ENCODE assay signal across 8 cellular contexts in the genomic region with DNA sequence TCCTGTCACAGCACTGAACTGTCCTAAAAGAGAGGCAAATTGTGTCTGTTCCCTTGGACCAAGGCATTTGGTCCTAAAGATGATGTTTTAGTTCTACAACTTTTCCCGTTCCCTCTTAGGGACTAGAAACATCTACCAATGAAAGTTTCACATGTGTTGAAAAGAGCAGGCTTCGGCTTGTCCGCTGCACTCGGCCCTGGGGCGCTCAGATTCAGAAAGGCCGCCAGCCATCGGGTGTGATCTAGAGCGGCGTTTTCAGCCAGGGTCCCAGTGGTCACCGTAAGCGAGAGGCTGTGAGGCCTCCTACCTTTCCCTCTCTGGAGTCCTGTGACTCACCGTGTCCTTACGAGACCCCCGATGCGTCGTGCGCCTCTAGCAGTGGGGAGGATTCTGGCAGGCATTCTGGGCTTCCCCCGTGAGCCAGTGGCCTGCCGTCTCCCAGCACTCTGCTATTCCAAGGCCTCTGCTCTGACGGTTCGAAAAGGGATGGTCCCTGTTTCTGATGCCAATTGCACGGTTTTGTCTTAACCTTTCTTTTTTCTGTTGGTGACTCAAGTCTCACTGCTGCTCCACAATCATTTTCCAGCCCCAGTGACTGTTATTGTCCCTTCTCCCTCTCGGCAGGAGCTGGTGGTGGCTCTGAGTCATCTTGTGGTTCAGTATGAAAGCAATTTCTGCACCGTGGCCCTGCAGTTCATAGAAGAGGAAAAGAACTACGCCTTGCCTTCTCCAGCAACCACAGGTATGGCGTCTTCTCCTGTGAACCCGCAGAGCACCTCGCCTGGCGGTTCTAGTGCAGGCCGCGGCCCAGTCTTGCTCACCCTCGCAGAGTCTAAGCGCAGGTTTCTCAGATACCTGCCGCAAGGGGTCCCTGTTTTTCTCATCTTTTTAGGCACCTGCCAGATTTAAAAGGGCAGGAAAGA.
A peak's percentile ranks its signal among the peaks of the same experiment; 100 is the strongest.
DNase-seq lines count a peak whose midpoint lies in the region; ATAC-seq and TF ChIP-seq lines count a peak whose summit lies in the region.

No MANE protein-coding gene starts in this region.

- H2AFZ ChIP-seq in HCT116 (ENCODE audit: low read depth, low read length, poor library complexity, severe bottlenecking) (no peak overlapping the region), fibroblast of lung (ENCODE audit: low read length) (no peak overlapping the region)

- POLR2A ChIA-PET in HCT116 (lab: Charles Lee), result interaction anchor here (1.2 kb wide), 1 partner anchor 10 kb away, joined by 3 read pairs; no protein-coding TSS in a partner anchor

- peak; percentile 20; the same call in 1 of the 2 replicates for TF ChIP-seq RAD21 in HCT116 (IDR thresholded peaks at IDR 0.05; ENCODE audit: low read depth)

- peak overlapping the region; percentile 65 for H3K9ac ChIP-seq in HCT116 (ENCODE audit: low read length)
- H3K9ac ChIP-seq in fibroblast of lung (ENCODE audit: insufficient read depth, low read length), result peak overlapping the region; percentile 53

- no TSS peak for BruUV-seq in HCT116 (replicated peaks; lab: Mats Ljungman, UMichigan)

- peak overlapping the region; percentile 96 for H3K27ac ChIP-seq in HCT116 (ENCODE audit: low read depth, low read length)
- H3K27ac ChIP-seq in fibroblast of lung (ENCODE audit: insufficient read depth, low read length), result peak overlapping the region; percentile 91

- H4K20me1 ChIP-seq in HCT116 (ENCODE audit: insufficient read depth) (no peaks in the 10 kb centered on the region; the same call in 1 of the 2 replicates), fibroblast of lung (ENCODE audit: control insufficient read depth, extremely low read depth, insufficient read depth, low read length) (no peaks in the 10 kb centered on the region)

- peak in 2 of 3 experiments; percentile 74 to 86; a peak in 4 of 6 replicates for TF ChIP-seq CTCF in HCT116 (IDR thresholded peaks at IDR 0.05 in 2 of 3, conservative IDR thresholded peaks at IDR 0.05 in 1 of 3; ENCODE audit: borderline replicate concordance in 1 of 3, insufficient read depth in 1 of 3, low read depth in 2 of 3, low read length in 2 of 3)
- no peak for TF ChIP-seq CTCF in fibroblast of lung (conservative IDR thresholded peaks at IDR 0.05 in 1 of 2, IDR thresholded peaks at IDR 0.05 in 1 of 2; ENCODE audit: low read depth in 1 of 2, low read length in 2 of 2)
- TF ChIP-seq CTCF in retinal pigment epithelial cell (conservative IDR thresholded peaks at IDR 0.05; ENCODE audit: low read depth, low read length), result no peak

- H3K4me3 ChIP-seq in HCT116 (replicated peaks in 1 of 2; ENCODE audit: low read depth in 1 of 2, low read length in 2 of 2), result peak overlapping the region; percentile 23 to 47
- H3K4me3 ChIP-seq in fibroblast of lung (replicated peaks in 1 of 4; ENCODE audit: control extremely low read depth in 1 of 4, insufficient read depth in 1 of 4, low read depth in 3 of 4, low read length in 4 of 4), result peak overlapping the region in 2 of 4 experiments; percentile 22 to 33
- no peak overlapping the region for H3K4me3 ChIP-seq in retinal pigment epithelial cell (ENCODE audit: low read length)

- H3K27me3 ChIP-seq in HCT116 (ENCODE audit: insufficient read depth, low read length) (no peaks in the 10 kb centered on the region), fibroblast of lung (ENCODE audit: control insufficient read depth, insufficient read depth, low read length) (no peaks in the 10 kb centered on the region)

- peak; percentile 84 for ATAC-seq in HCT116

- H3K79me2 ChIP-seq in HCT116 (ENCODE audit: insufficient read depth, low read length), result no peaks in the 10 kb centered on the region
- no peaks in the 10 kb centered on the region for H3K79me2 ChIP-seq in fibroblast of lung (ENCODE audit: control insufficient read depth, insufficient read depth, low read length)

- peak; percentile 94 for DNase-seq in Caki2 (ENCODE audit: low read depth)
- DNase-seq in HCT116 (ENCODE audit: low read depth, low spot score), result peak; percentile 96
- peak; percentile 68 to 87 for DNase-seq in NOMO-1 (lab: John Stamatoyannopoulos, UW; ENCODE audit: unreplicated experiment in 2 of 2)
- peak; percentile 64 for DNase-seq in activated CD8-positive, alpha-beta memory T cell treated with anti-CD3 and anti-CD28 coated beads, Interleukin-2, amount 50 U/mL, for 4 hours
- DNase-seq in fibroblast of lung (ENCODE audit: low read depth in 2 of 2), result peak; percentile 68 to 98
- peak; percentile 50 for DNase-seq in retinal pigment epithelial cell (ENCODE audit: low read depth)
- DNase-seq in NCI-H345 (lab: John Stamatoyannopoulos, UW), result no peak
- no peak for DNase-seq in NCI-H1694 (lab: John Stamatoyannopoulos, UW)

- peaks cover 2 to 18% of the 10 kb centered on the region in 2 experiments; a peak in 2 of 4 replicates for H3K36me3 ChIP-seq in HCT116 (ENCODE audit: control insufficient read depth in 1 of 2, insufficient read depth in 2 of 2, low read length in 2 of 2)
- peaks cover 16% of the 10 kb centered on the region for H3K36me3 ChIP-seq in fibroblast of lung (ENCODE audit: control insufficient read depth, insufficient read depth, low read length)

- TF ChIP-seq POLR2A in HCT116 (IDR thresholded peaks at IDR 0.05; ENCODE audit: borderline replicate concordance, extremely low read depth, insufficient read depth, insufficient read length), result no peak

- H3K4me2 ChIP-seq in HCT116 (ENCODE audit: low read length) (peak overlapping the region; percentile 83), fibroblast of lung (ENCODE audit: extremely low read depth, insufficient read depth, low read length) (peak overlapping the region; percentile 82)

- intact Hi-C loops in HCT116 (cut with micrococcal nuclease), result loop anchor here (2.0 to 10.0 kb wide), 3 partner anchors 25 to 437 kb away; no protein-coding TSS in a partner anchor

- in situ Hi-C loops in Caki2 (cut with HindIII; ENCODE audit: low pct_unique_long_range_greater_than_20kb, low sequenced_read_pairs), result no loop called here

- peaks cover 37 to 48% of the 10 kb centered on the region in 2 experiments for H3K4me1 ChIP-seq in HCT116 (ENCODE audit: control insufficient read depth in 1 of 2, insufficient read depth in 2 of 2, low read length in 2 of 2)
- H3K4me1 ChIP-seq in fibroblast of lung (ENCODE audit: control insufficient read depth, extremely low read depth, insufficient read depth, low read length), result peaks cover 23% of the 10 kb centered on the region

- no peaks in the 10 kb centered on the region for H3K9me2 ChIP-seq in HCT116 (ENCODE audit: insufficient read depth)

- RAD21 ChIA-PET in HCT116 (lab: Charles Lee; ENCODE audit: low non-redundant PET in 1 of 2, low total read pairs in 2 of 2, uncharacterized antibody in 2 of 2, unreplicated experiment in 2 of 2), result no interaction called here

- CTCF ChIA-PET in HCT116 (lab: Charles Lee), result interaction anchor here (0.8 to 1.5 kb wide), 5 partner anchors 10 to 464 kb away, joined by 3 read pairs; no protein-coding TSS in a partner anchor

- H3K9me3 ChIP-seq in HCT116 (ENCODE audit: control insufficient read depth in 1 of 2, insufficient read depth in 1 of 2, low read depth in 1 of 2, low read length in 2 of 2), result no peaks in the 10 kb centered on the region
- no peaks in the 10 kb centered on the region for H3K9me3 ChIP-seq in fibroblast of lung (ENCODE audit: control insufficient read depth, insufficient read depth, low read depth, low read length)

TF ChIP-seq in HCT116, 20 proteins besides CTCF, POLR2A, EP300 and RAD21:
- TF ChIP-seq, protein P1, sequence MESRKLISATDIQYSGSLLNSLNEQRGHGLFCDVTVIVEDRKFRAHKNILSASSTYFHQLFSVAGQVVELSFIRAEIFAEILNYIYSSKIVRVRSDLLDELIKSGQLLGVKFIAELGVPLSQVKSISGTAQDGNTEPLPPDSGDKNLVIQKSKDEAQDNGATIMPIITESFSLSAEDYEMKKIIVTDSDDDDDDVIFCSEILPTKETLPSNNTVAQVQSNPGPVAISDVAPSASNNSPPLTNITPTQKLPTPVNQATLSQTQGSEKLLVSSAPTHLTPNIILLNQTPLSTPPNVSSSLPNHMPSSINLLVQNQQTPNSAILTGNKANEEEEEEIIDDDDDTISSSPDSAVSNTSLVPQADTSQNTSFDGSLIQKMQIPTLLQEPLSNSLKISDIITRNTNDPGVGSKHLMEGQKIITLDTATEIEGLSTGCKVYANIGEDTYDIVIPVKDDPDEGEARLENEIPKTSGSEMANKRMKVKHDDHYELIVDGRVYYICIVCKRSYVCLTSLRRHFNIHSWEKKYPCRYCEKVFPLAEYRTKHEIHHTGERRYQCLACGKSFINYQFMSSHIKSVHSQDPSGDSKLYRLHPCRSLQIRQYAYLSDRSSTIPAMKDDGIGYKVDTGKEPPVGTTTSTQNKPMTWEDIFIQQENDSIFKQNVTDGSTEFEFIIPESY (IDR thresholded peaks at IDR 0.05; ENCODE audit: extremely low read depth, insufficient replicate concordance, low read length), result peak; percentile 29
- TF ChIP-seq EZH2phosphoT487 (IDR thresholded peaks at IDR 0.05; ENCODE audit: borderline replicate concordance) (no peak), TCF7L2 (IDR thresholded peaks at IDR 0.05; ENCODE audit: borderline replicate concordance, extremely low read depth, insufficient read depth, insufficient read length) (peak; percentile 18), ELF1 (IDR thresholded peaks at IDR 0.05; ENCODE audit: borderline replicate concordance, low read depth) (no peak), FOSL1 (IDR thresholded peaks at IDR 0.05; ENCODE audit: low read depth) (peak; percentile 81), CEBPB (IDR thresholded peaks at IDR 0.05; ENCODE audit: low read depth) (no peak), ZFX (IDR thresholded peaks at IDR 0.05) (peak; percentile 51; the same call in 1 of the 2 replicates), POLR2AphosphoS5 (IDR thresholded peaks at IDR 0.05; ENCODE audit: low read depth, low read length) (peak; percentile 49), JUND (IDR thresholded peaks at IDR 0.05) (peak; percentile 92), YY1 (IDR thresholded peaks at IDR 0.05; ENCODE audit: extremely low read depth, insufficient replicate concordance, low read depth, low read length) (no peak)

Comparison
In these comparisons a context has a peak if more than half of its experiments do, and no peak if none do; other contexts are left out.
1. DNase-seq: peak in Caki2 (single experiment), HCT116 (single experiment), NOMO-1 (2 of 2), activated CD8-positive, alpha-beta memory T cell treated with anti-CD3 and anti-CD28 coated beads, Interleukin-2, amount 50 U/mL, for 4 hours (single experiment), fibroblast of lung (2 of 2) and retinal pigment epithelial cell (single experiment); none in NCI-H345 (single experiment) and NCI-H1694 (single experiment).
2. CTCF ChIP-seq: peak in HCT116 (2 of 3); none in fibroblast of lung (0 of 2) and retinal pigment epithelial cell (single experiment).